Comparison of ENCODE assay signal across 18 cellular contexts in genomic region chr4:112423591-112423990, GRCh38.
"Had no signal": no experiment of that assay in that cellular context is flagged by ENCODE, and none has a peak within 500 bp of the region (broad histone marks: within the 10 kb centered on the region; RNA-seq: fewer than 3 reads in every experiment).

No MANE protein-coding gene starts in this region.

- H3K36me3 ChIP-seq: gastrocnemius medialis had no signal

- ATAC-seq: gastrocnemius medialis, left colon, left ventricle myocardium superior had no signal

- DNase-seq: dermis blood vessel endothelial cell; esophagus squamous epithelium; gastrocnemius medialis; immature natural killer cell; kidney; left colon; left ventricle myocardium superior; mesenchymal stem cell; naive B cell; posterior cingulate gyrus; small intestine; stimulated activated CD4-positive, alpha-beta T cell treated with anti-CD3 and anti-CD28 coated beads, Interleukin-12 subunit alpha, Interleukin-12 subunit beta, amount 100 ng/mL, for 4 hours; stimulated activated naive CD4-positive, alpha-beta T cell; stomach; substantia nigra; transverse colon had no signal

- H3K4me1 ChIP-seq: esophagus squamous epithelium, gastrocnemius medialis, stomach, transverse colon had no signal

- H3K9me3 ChIP-seq: esophagus squamous epithelium, gastrocnemius medialis, stomach, thoracic aorta, transverse colon had no signal

- H3K27me3 ChIP-seq: esophagus squamous epithelium, gastrocnemius medialis, stomach, transverse colon had no signal

- H3K27ac ChIP-seq: esophagus squamous epithelium, gastrocnemius medialis, stomach, thoracic aorta, transverse colon had no signal

- H3K4me3 ChIP-seq: esophagus squamous epithelium, gastrocnemius medialis, lung, stomach, thoracic aorta, transverse colon had no signal
